In genomic region chr7:97872025-97872669, GRCh38 we compare ENCODE assay signal across 8 cellular contexts. TPM values are rescaled to one million over a fixed set of nuclear protein-coding genes. Genes with fewer than 3 reads are reported as not detected.
DNase-seq lines count a peak whose midpoint lies in the region; ATAC-seq and TF ChIP-seq lines count a peak whose summit lies in the region.

TSS of gene ASNS (minus strand) at chr7:97872408. CDS start at chr7:97869156, 3,252 bp downstream.

- H3K4me2 ChIP-seq in IMR-90 (ENCODE audit: low read depth, low read length): peak within 1 kb of the TSS; percentile 75
- H3K4me2 ChIP-seq in PC-9: peak within 1 kb of the TSS; percentile 91

- no peaks in the 10 kb centered on the region for H3K9me1 ChIP-seq in IMR-90 (ENCODE audit: insufficient read depth, low read length)

- H3K9ac ChIP-seq in IMR-90 (ENCODE audit: low read depth, low read length): peak within 1 kb of the TSS; percentile 83
- peak within 1 kb of the TSS; percentile 60 to 82 for H3K9ac ChIP-seq in mucosa of rectum (ENCODE audit: low read depth in 1 of 2, low read length in 2 of 2)

- H3K27me3 ChIP-seq in IMR-90 (ENCODE audit: control insufficient read depth, insufficient read depth, low read length) (no peaks in the 10 kb centered on the region), PC-9 (ENCODE audit: insufficient read depth, low read depth) (no peaks in the 10 kb centered on the region), mucosa of rectum (ENCODE audit: control insufficient read depth in 2 of 2, insufficient read depth in 2 of 2, low read length in 2 of 2) (no peaks in the 10 kb centered on the region)

- no peaks in the 10 kb centered on the region for H3K9me2 ChIP-seq in PC-9 (ENCODE audit: insufficient read depth)

- H3K4ac ChIP-seq in IMR-90 (ENCODE audit: low read depth, low read length): peak within 1 kb of the TSS; percentile 97

- H4K5ac ChIP-seq in IMR-90 (ENCODE audit: low read depth, low read length): peak within 1 kb of the TSS; percentile 47; the same call in 1 of the 2 replicates

- peak within 1 kb of the TSS; percentile 81 for H3K27ac ChIP-seq in IMR-90 (ENCODE audit: insufficient read depth, low read length)
- H3K27ac ChIP-seq in PC-9: peak within 1 kb of the TSS; percentile 79
- H3K27ac ChIP-seq in mucosa of rectum (ENCODE audit: low read depth in 2 of 2, low read length in 2 of 2): peak within 1 kb of the TSS; percentile 77 to 79

- ATAC-seq in GM21529 (IDR thresholded peaks at IDR 0.05; ENCODE audit: unreplicated experiment): peak; percentile 97
- ATAC-seq in IMR-90 (ENCODE audit: low read depth): peak; percentile 100

- H2BK20ac ChIP-seq in IMR-90 (ENCODE audit: low read depth, low read length): no peak within 1 kb of the TSS

- TF ChIP-seq CTCF in IMR-90 (conservative IDR thresholded peaks at IDR 0.05; ENCODE audit: low read depth, low read length) (no peak; the same call in 1 of the 2 replicates), PC-9 (conservative IDR thresholded peaks at IDR 0.05) (no peak)

- peak within 1 kb of the TSS; percentile 88 for H3K14ac ChIP-seq in IMR-90 (replicated peaks; ENCODE audit: low read depth, low read length)

- peak; percentile 87 for TF ChIP-seq POLR2A in IMR-90 (IDR thresholded peaks at IDR 0.05; ENCODE audit: low read depth, low read length)
- peak; percentile 94 for TF ChIP-seq POLR2A in erythroblast (IDR thresholded peaks at IDR 0.05; ENCODE audit: low read length)

- TF ChIP-seq RAD21 in IMR-90 (IDR thresholded peaks at IDR 0.05; ENCODE audit: low read length): no peak

- H4K91ac ChIP-seq in IMR-90 (ENCODE audit: insufficient read depth, low read depth, low read length): peak within 1 kb of the TSS; percentile 96

- H3K4me3 ChIP-seq in IMR-90 (ENCODE audit: insufficient read depth, low read depth, low read length): peak within 1 kb of the TSS; percentile 78
- H3K4me3 ChIP-seq in PC-9: peak within 1 kb of the TSS; percentile 85
- H3K4me3 ChIP-seq in mucosa of rectum (ENCODE audit: low read length in 2 of 2): peak within 1 kb of the TSS; percentile 82 to 94

- no peaks in the 10 kb centered on the region; the same call in 1 of the 2 replicates for H4K20me1 ChIP-seq in IMR-90 (ENCODE audit: insufficient read depth, low read length)
- H4K20me1 ChIP-seq in PC-9 (ENCODE audit: insufficient read depth): peaks cover 18% of the 10 kb centered on the region

- BruUV-seq in IMR-90 (replicated peaks; lab: Mats Ljungman, UMichigan) (no TSS peak), PC-9 (replicated peaks; lab: Mats Ljungman, UMichigan) (TSS peak; percentile 46)

- no peaks in the 10 kb centered on the region for H3F3A ChIP-seq in PC-9 (ENCODE audit: insufficient read depth, low read depth)

- no peak within 1 kb of the TSS; the same call in 2 of the 3 replicates for H2BK15ac ChIP-seq in IMR-90 (ENCODE audit: low read depth, low read length)

- H3K18ac ChIP-seq in IMR-90 (ENCODE audit: low read depth, low read length): no peak within 1 kb of the TSS; the same call in 1 of the 2 replicates

- dilution Hi-C loops in IMR-90 (cut with HindIII; ENCODE audit: low sequenced_read_pairs, unreplicated experiment): no loop called here

- H3K4me1 ChIP-seq in IMR-90 (ENCODE audit: control insufficient read depth, insufficient read depth, low read length) (no peaks in the 10 kb centered on the region), PC-9 (replicated peaks; ENCODE audit: insufficient read depth) (peaks cover 18% of the 10 kb centered on the region), mucosa of rectum (ENCODE audit: control insufficient read depth in 2 of 2, insufficient read depth in 2 of 2, low read length in 2 of 2) (no peaks in the 10 kb centered on the region)

- peak within 1 kb of the TSS; percentile 72; the same call in 1 of the 2 replicates for H3K56ac ChIP-seq in IMR-90 (ENCODE audit: extremely low read depth, insufficient read depth, low read length)

- POLR2A ChIA-PET in IMR-90 (lab: Charles Lee; ENCODE audit: unreplicated experiment): interaction anchor here (1.0 kb wide), 1 partner anchor 24 kb away, joined by 6 read pairs; no protein-coding TSS in a partner anchor
- POLR2A ChIA-PET in PC-9 (lab: Charles Lee; ENCODE audit: unreplicated experiment): interaction anchor here (0.6 to 1.2 kb wide), 5 partner anchors 37 to 767 kb away, joined by 4 to 10 read pairs (median 8); no protein-coding TSS in a partner anchor

- intact Hi-C loops in IMR-90 (cut with micrococcal nuclease): loop anchor here (1.0 to 5.0 kb wide), 2 partner anchors 55 to 296 kb away; no protein-coding TSS in a partner anchor
- intact Hi-C loops in PC-9 (cut with micrococcal nuclease; ENCODE audit: unreplicated experiment): loop anchor here (1.0 to 5.0 kb wide), 3 partner anchors 100 to 755 kb away; partner anchors contain the start of gene SDHAF3

- CTCF ChIA-PET in IMR-90 (lab: Yijun Ruan, JAX) (interaction anchor here (0.7 to 1.4 kb wide), 3 partner anchors 14 to 1514 kb away, joined by 3 to 5 read pairs (median 5); no protein-coding TSS in a partner anchor), PC-9 (lab: Charles Lee) (interaction anchor here (0.5 to 1.0 kb wide), 5 partner anchors 27 to 969 kb away, joined by 3 to 8 read pairs (median 3); no protein-coding TSS in a partner anchor)

- H3K23ac ChIP-seq in IMR-90 (ENCODE audit: low read depth, low read length): peak within 1 kb of the TSS; percentile 93

- H3K36me3 ChIP-seq in IMR-90 (ENCODE audit: control insufficient read depth, insufficient read depth, low read length): peaks cover 6% of the 10 kb centered on the region; the same call in 1 of the 2 replicates
- peaks cover 25% of the 10 kb centered on the region for H3K36me3 ChIP-seq in PC-9 (ENCODE audit: low read depth)
- no peaks in the 10 kb centered on the region for H3K36me3 ChIP-seq in mucosa of rectum (ENCODE audit: control insufficient read depth in 2 of 2, insufficient read depth in 2 of 2, low read length in 2 of 2)

- H2BK120ac ChIP-seq in IMR-90 (ENCODE audit: low read depth, low read length): peak within 1 kb of the TSS; percentile 86; the same call in 1 of the 2 replicates

- peak within 1 kb of the TSS; percentile 94 for H2AK9ac ChIP-seq in IMR-90 (replicated peaks; ENCODE audit: low read depth, low read length, poor library complexity)

- H3K79me2 ChIP-seq in PC-9 (ENCODE audit: low read depth): peaks cover 12% of the 10 kb centered on the region

- peak within 1 kb of the TSS; percentile 66 for H2BK5ac ChIP-seq in IMR-90 (ENCODE audit: low read depth, low read length, poor library complexity, severe bottlenecking)

- peak within 1 kb of the TSS; percentile 64 to 91; a peak in 3 of 4 replicates for H4K8ac ChIP-seq in IMR-90 (ENCODE audit: low read depth in 2 of 2, low read length in 2 of 2)

- DNase-seq in DMS 273 treated with DMSO at 0.1 percent for 48 hours (lab: John Stamatoyannopoulos, UW): peak; percentile 90
- DNase-seq in IMR-90: peak; percentile 90
- DNase-seq in PC-9: peak; percentile 86 to 97
- DNase-seq in activated T-cell treated with anti-CD3 and anti-CD28 coated beads, Interleukin-2, amount 50 U/mL, for 1 hour: peak; percentile 83
- peak; percentile 95 to 96 for DNase-seq in erythroblast (lab: John Stamatoyannopoulos, UW)
- DNase-seq in stimulated activated CD8-positive, alpha-beta memory T cell treated with anti-CD3 and anti-CD28 coated beads, Interleukin-4, amount 100 ng/mL, for 4 hours (ENCODE audit: low read depth in 2 of 2, low spot score in 1 of 2): peak; percentile 65 to 82

- H3K9me3 ChIP-seq in IMR-90 (ENCODE audit: control insufficient read depth, insufficient read depth, low read length): no peaks in the 10 kb centered on the region
- no peaks in the 10 kb centered on the region for H3K9me3 ChIP-seq in PC-9 (ENCODE audit: insufficient read depth, low read depth)
- no peaks in the 10 kb centered on the region for H3K9me3 ChIP-seq in mucosa of rectum (ENCODE audit: control insufficient read depth in 2 of 2, low read length in 2 of 2)

- H2AFZ ChIP-seq in IMR-90 (replicated peaks; ENCODE audit: low read length, poor library complexity) (peak within 1 kb of the TSS; percentile 99), PC-9 (peak within 1 kb of the TSS; percentile 83)

- 0% methylated on average over 8 of the region's 58 CpGs; no CpG with 5 or more reads in 1 of the 2 experiments for WGBS in IMR-90 (ENCODE audit: extremely low coverage in 2 of 2, insufficient read length in 1 of 2), 2 experiments

- H2AK5ac ChIP-seq in IMR-90 (ENCODE audit: low read depth, low read length): peak within 1 kb of the TSS; percentile 47; the same call in 1 of the 2 replicates

- peaks cover 9 to 17% of the 10 kb centered on the region in 2 experiments; a peak in 2 of 4 replicates for H3K79me1 ChIP-seq in IMR-90 (ENCODE audit: low read depth in 1 of 2, low read length in 2 of 2)

- in situ Hi-C loops in IMR-90 (cut with MboI; ENCODE audit: low sequenced_read_pairs): loop anchor here (25.0 kb wide), 1 partner anchor 290 kb away; no protein-coding TSS in a partner anchor

TF ChIP-seq in IMR-90, 13 proteins besides CTCF, POLR2A, EP300 and RAD21:
- no peak for TF ChIP-seq ELK1 (IDR thresholded peaks at IDR 0.05; ENCODE audit: borderline replicate concordance, low read depth, low read length)
- no peak for TF ChIP-seq NFE2L2 (IDR thresholded peaks at IDR 0.05; ENCODE audit: low read depth, low read length)
- TF ChIP-seq MAZ (IDR thresholded peaks at IDR 0.05; ENCODE audit: borderline replicate concordance, low read depth, low read length): peak; percentile 19; the same call in 1 of the 2 replicates
- no peak for TF ChIP-seq MAFK (IDR thresholded peaks at IDR 0.05; ENCODE audit: low read depth, low read length)
- TF ChIP-seq CHD1 (IDR thresholded peaks at IDR 0.05; ENCODE audit: low read depth, low read length): no peak
- TF ChIP-seq BHLHE40 (IDR thresholded peaks at IDR 0.05; ENCODE audit: low read depth, low read length): no peak; the same call in none of the 2 replicates
- peak; percentile 93 for TF ChIP-seq CEBPB (IDR thresholded peaks at IDR 0.05; ENCODE audit: low read depth, low read length)

RNA-seq across cellular contexts. Expression of gene ASNS, which starts in this region (rescaled TPM):
- total RNA-seq in IMR-90 (2012; rRNA removed): 39.2 and 39.4 TPM in 2 replicates
- 25.4 and 36.6 TPM in 2 replicates for polyA plus RNA-seq in IMR-90 (2012; rRNA removed)
- polyA plus RNA-seq in IMR-90 (2012; cell fraction: cytosol; rRNA removed): 8.7 and 11.3 TPM in 2 replicates
- 23.3 and 59.7 TPM in 2 replicates for polyA plus RNA-seq in IMR-90 (2012; cell fraction: nucleus; rRNA removed; ENCODE audit: low replicate concordance)
- 173 and 199 TPM in 2 replicates for total RNA-seq in PC-9 (2021)

Comparison
In these comparisons a context has a peak if more than half of its experiments do, and no peak if none do; other contexts are left out.
1. Peak in every context shown above with its lines: DNase-seq, ATAC-seq, H3K4me3 ChIP-seq and H3K27ac ChIP-seq.